8 cellular contexts compared by ENCODE assay signal in genomic region chr1:31062162-31062866, GRCh38. TPM values are rescaled to one million over a fixed set of nuclear protein-coding genes. Genes with fewer than 3 reads are reported as not detected.
DNase-seq lines count a peak whose midpoint lies in the region; ATAC-seq and TF ChIP-seq lines count a peak whose summit lies in the region.
"Not testable (repeated sequence)": the region's sequence is repeated elsewhere in the genome, so short reads cannot be mapped to it uniquely, and the experiment has no call there.

No MANE protein-coding gene starts in this region.

- peak overlapping the region; percentile 99 for H3K4me3 Mint-ChIP-seq in activated CD8-positive, alpha-beta memory T cell treated with anti-CD3 and anti-CD28 coated beads, Interleukin-2, amount 10 ng/mL, durations not matched to agents 7 days and 5 days

- not testable (repeated sequence) for H3K27ac ChIP-seq in thoracic aorta

- H3K27ac Mint-ChIP-seq in activated CD8-positive, alpha-beta memory T cell treated with anti-CD3 and anti-CD28 coated beads, Interleukin-2, amount 10 ng/mL, durations not matched to agents 7 days and 5 days = peak overlapping the region; percentile 39

- not testable (repeated sequence) for H3K36me3 ChIP-seq in kidney epithelial cell (ENCODE audit: control insufficient read depth, insufficient read depth, low read length)
- H3K36me3 ChIP-seq in neuron (ENCODE audit: insufficient read depth, low read length) (peaks cover 31% of the 10 kb centered on the region), thoracic aorta (peaks cover 12% of the 10 kb centered on the region)

- peak overlapping the region; percentile 85 for H3K4me3 ChIP-seq in choroid plexus epithelial cell (ENCODE audit: low read depth, low read length)
- peak overlapping the region; percentile 69 for H3K4me3 ChIP-seq in kidney epithelial cell (ENCODE audit: low read depth, low read length)
- peak overlapping the region; percentile 78 for H3K4me3 ChIP-seq in neuron (ENCODE audit: low read length)
- H3K4me3 ChIP-seq in thoracic aorta = peak overlapping the region; percentile 87

- not testable (repeated sequence) for ATAC-seq in activated CD8-positive, alpha-beta memory T cell treated with anti-CD3 and anti-CD28 coated beads, Interleukin-2, amount 10 ng/mL, durations not matched to agents 7 days and 5 days; thoracic aorta (ENCODE audit: insufficient number of reproducible peaks, low FRiP score, low read depth)

- not testable (repeated sequence) for H3K9me3 Mint-ChIP-seq in activated CD8-positive, alpha-beta memory T cell treated with anti-CD3 and anti-CD28 coated beads, Interleukin-2, amount 10 ng/mL, durations not matched to agents 7 days and 5 days (ENCODE audit: low read depth)

- H3K4me1 Mint-ChIP-seq in activated CD8-positive, alpha-beta memory T cell treated with anti-CD3 and anti-CD28 coated beads, Interleukin-2, amount 10 ng/mL, durations not matched to agents 7 days and 5 days = peaks cover 43% of the 10 kb centered on the region

- not testable (repeated sequence) for H3K27me3 Mint-ChIP-seq in activated CD8-positive, alpha-beta memory T cell treated with anti-CD3 and anti-CD28 coated beads, Interleukin-2, amount 10 ng/mL, durations not matched to agents 7 days and 5 days

- DNase-seq in DMS153 treated with DMSO at 0.1 percent for 48 hours (lab: John Stamatoyannopoulos, UW; ENCODE audit: unreplicated experiment) (peak; percentile 69), LoVo (ENCODE audit: low spot score) (peak; percentile 24), NCI-H82 (lab: John Stamatoyannopoulos, UW) (peak; percentile 27), choroid plexus epithelial cell (ENCODE audit: low read depth) (peak; percentile 29)
- DNase-seq in activated CD8-positive, alpha-beta memory T cell treated with anti-CD3 and anti-CD28 coated beads, Interleukin-2, amount 10 ng/mL, durations not matched to agents 7 days and 5 days; kidney epithelial cell (ENCODE audit: low read depth); thoracic aorta (ENCODE audit: low spot score): not testable (repeated sequence)

- CTCF ChIA-PET in activated CD8-positive, alpha-beta memory T cell treated with anti-CD3 and anti-CD28 coated beads, Interleukin-2, amount 10 ng/mL, durations not matched to agents 7 days and 5 days (lab: Charles Lee) = not testable (repeated sequence)

- not testable (repeated sequence) for H2AFZ ChIP-seq in neuron (ENCODE audit: low read depth, low read length)

- peaks cover 30% of the 10 kb centered on the region for H3K36me3 Mint-ChIP-seq in activated CD8-positive, alpha-beta memory T cell treated with anti-CD3 and anti-CD28 coated beads, Interleukin-2, amount 10 ng/mL, durations not matched to agents 7 days and 5 days

- not testable (repeated sequence) for H3K9me3 ChIP-seq in neuron (ENCODE audit: low read length); thoracic aorta

- H3K4me1 ChIP-seq in neuron (ENCODE audit: insufficient read depth, low read length) (peaks cover 12% of the 10 kb centered on the region), thoracic aorta (ENCODE audit: control insufficient read depth in 1 of 2, low read depth in 2 of 2) (peaks cover 18 to 44% of the 10 kb centered on the region in 2 donors)

- TF ChIP-seq CTCF in choroid plexus epithelial cell (conservative IDR thresholded peaks at IDR 0.05; ENCODE audit: low read depth, low read length); kidney epithelial cell (IDR thresholded peaks at IDR 0.05; ENCODE audit: insufficient read depth, low read length, poor library complexity, severe bottlenecking); thoracic aorta (IDR thresholded peaks at IDR 0.05): not testable (repeated sequence)

- H3K27me3 ChIP-seq in kidney epithelial cell (ENCODE audit: control insufficient read depth, insufficient read depth, low read length); neuron (ENCODE audit: insufficient read depth, low read length); thoracic aorta (replicated peaks; ENCODE audit: insufficient read depth): not testable (repeated sequence)

RNA-seq across cellular contexts. Expression of gene PUM1, which starts 3.2 kb away (rescaled TPM):
- 100 to 1,000 TPM; 112 to 113 TPM for total RNA-seq in activated CD8-positive, alpha-beta memory T cell treated with anti-CD3 and anti-CD28 coated beads, Interleukin-2, amount 10 ng/mL, durations not matched to agents 7 days and 5 days
- total RNA-seq in kidney epithelial cell = 78.1 and 94.3 TPM in 2 replicates
- total RNA-seq in thoracic aorta = 10 to 100 TPM; 70.4 to 97.9 TPM
